Comparison of ENCODE assay signal across 8 cellular contexts in the genomic region with DNA sequence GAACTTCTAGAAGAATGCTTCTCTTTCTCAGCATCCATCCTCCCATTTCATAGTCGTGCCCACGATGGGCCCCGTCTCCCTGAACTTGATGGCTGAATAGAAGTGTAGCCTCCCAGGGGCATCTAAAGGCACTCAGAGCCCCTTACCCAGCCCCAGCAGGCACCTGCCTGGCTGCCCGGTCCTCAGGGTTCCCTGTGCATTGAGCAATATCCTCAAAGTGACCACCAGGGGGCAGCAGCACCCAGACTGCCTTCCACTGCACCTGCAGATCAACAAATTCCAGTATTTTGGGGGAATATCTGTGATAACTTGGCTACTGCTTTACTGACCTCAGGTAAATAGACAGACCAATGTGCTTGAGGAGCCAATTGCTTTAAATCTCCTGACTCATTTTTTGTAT.
DNase-seq lines count a peak whose midpoint lies in the region; ATAC-seq, FAIRE-seq and TF ChIP-seq lines count a peak whose summit lies in the region.
"Not testable (repeated sequence)": the region's sequence is repeated elsewhere in the genome, so short reads cannot be mapped to it uniquely, and the experiment has no call there.

No MANE protein-coding gene starts in this region.

- in situ Hi-C loops in IMR-90 (cut with MboI; ENCODE audit: low sequenced_read_pairs); HepG2 (cut with HindIII; ENCODE audit: extremely low pct_ligation_motif_present, low pct_unique_long_range_greater_than_20kb): not testable (repeated sequence)

- not testable (repeated sequence) for H3K27ac ChIP-seq in A549; IMR-90 (ENCODE audit: insufficient read depth, low read length); HepG2 (ENCODE audit: extremely low read length, insufficient read depth, low read length)

- not testable (repeated sequence) for H3K9me1 ChIP-seq in IMR-90 (ENCODE audit: insufficient read depth, low read length)

- H2AK5ac ChIP-seq in IMR-90 (ENCODE audit: low read depth, low read length): not testable (repeated sequence)

- not testable (repeated sequence) for H3K23ac ChIP-seq in IMR-90 (ENCODE audit: low read depth, low read length)

- TF ChIP-seq RAD21 in A549 (conservative IDR thresholded peaks at IDR 0.05 in 1 of 2, IDR thresholded peaks at IDR 0.05 in 1 of 2); IMR-90 (IDR thresholded peaks at IDR 0.05; ENCODE audit: low read length); HepG2 (CRISPR knock-in tag; IDR thresholded peaks at IDR 0.05): not testable (repeated sequence)

- H3K14ac ChIP-seq in IMR-90 (replicated peaks; ENCODE audit: low read depth, low read length): not testable (repeated sequence)

- H3K56ac ChIP-seq in IMR-90 (ENCODE audit: extremely low read depth, insufficient read depth, low read length): not testable (repeated sequence)

- TF ChIP-seq POLR2A in A549 (IDR thresholded peaks at IDR 0.05; ENCODE audit: low read length); IMR-90 (IDR thresholded peaks at IDR 0.05; ENCODE audit: low read depth, low read length); HepG2 (IDR thresholded peaks at IDR 0.05; ENCODE audit: insufficient read depth in 1 of 2, low read depth in 2 of 2, low read length in 2 of 2): not testable (repeated sequence)

- H3K36me3 Mint-ChIP-seq in T-helper 17 cell (ENCODE audit: low read depth); activated naive CD4-positive, alpha-beta T cell treated with anti-CD3 and anti-CD28 coated beads, Interleukin-2, amount 50 U/mL, for 72 hours; naive thymus-derived CD8-positive, alpha-beta T cell; stimulated activated naive B cell treated with anti-CD40 and anti-IgM and Interleukin-4, amounts not matched to agents 10 μg/mL and 1 μg/mL and 100 μg/mL, for 72 hours: not testable (repeated sequence)

- H2BK5ac ChIP-seq in IMR-90 (ENCODE audit: low read depth, low read length, poor library complexity, severe bottlenecking): not testable (repeated sequence)

- not testable (repeated sequence) for H3K4me2 ChIP-seq in A549; IMR-90 (ENCODE audit: low read depth, low read length); HepG2 (ENCODE audit: low read depth, low read length)

- H3K27me3 ChIP-seq in IMR-90 (ENCODE audit: control insufficient read depth, insufficient read depth, low read length); HepG2 (ENCODE audit: control insufficient read depth in 1 of 2, insufficient read depth in 2 of 2, low read length in 2 of 2): not testable (repeated sequence)

- H3K27ac Mint-ChIP-seq in T-helper 17 cell; activated naive CD4-positive, alpha-beta T cell treated with anti-CD3 and anti-CD28 coated beads, Interleukin-2, amount 50 U/mL, for 72 hours; naive thymus-derived CD8-positive, alpha-beta T cell; stimulated activated naive B cell treated with anti-CD40 and anti-IgM and Interleukin-4, amounts not matched to agents 10 μg/mL and 1 μg/mL and 100 μg/mL, for 72 hours: not testable (repeated sequence)

- H2BK15ac ChIP-seq in IMR-90 (ENCODE audit: low read depth, low read length): not testable (repeated sequence)

- H3K4me1 Mint-ChIP-seq in T-helper 17 cell; naive thymus-derived CD8-positive, alpha-beta T cell; stimulated activated naive B cell treated with anti-CD40 and anti-IgM and Interleukin-4, amounts not matched to agents 10 μg/mL and 1 μg/mL and 100 μg/mL, for 72 hours: not testable (repeated sequence)

- dilution Hi-C loops in IMR-90 (cut with HindIII; ENCODE audit: low sequenced_read_pairs, unreplicated experiment): not testable (repeated sequence)

- not testable (repeated sequence) for FAIRE-seq in A549 (lab: Jason Lieb, UNC); HepG2 (lab: Jason Lieb, UNC)

- not testable (repeated sequence) for TF ChIP-seq EP300 in A549 (IDR thresholded peaks at IDR 0.05); HepG2 (IDR thresholded peaks at IDR 0.05; ENCODE audit: low read depth in 2 of 2, low read length in 2 of 2); HepG2 (CRISPR knock-in tag; IDR thresholded peaks at IDR 0.05; ENCODE audit: borderline replicate concordance)

- not testable (repeated sequence) for H3K79me1 ChIP-seq in IMR-90 (ENCODE audit: low read depth in 1 of 2, low read length in 2 of 2)

- peak; percentile 64 to 74; a peak in 4 of 6 replicates for ATAC-seq in A549
- ATAC-seq in IMR-90 (ENCODE audit: low read depth): peak; percentile 59; the same call in 1 of the 2 replicates
- peak; percentile 62 for ATAC-seq in T-helper 17 cell
- ATAC-seq in activated naive CD4-positive, alpha-beta T cell treated with anti-CD3 and anti-CD28 coated beads, Interleukin-2, amount 50 U/mL, for 72 hours: peak; percentile 49 to 63
- peak; percentile 63 for ATAC-seq in esophagus mucosa
- peak; percentile 83 for ATAC-seq in HepG2
- ATAC-seq in naive thymus-derived CD8-positive, alpha-beta T cell: peak; percentile 51 to 66
- ATAC-seq in stimulated activated naive B cell treated with anti-CD40 and anti-IgM and Interleukin-4, amounts not matched to agents 10 μg/mL and 1 μg/mL and 100 μg/mL, for 72 hours (replicated peaks): peak; percentile 64 to 71

- H3K9ac ChIP-seq in IMR-90 (ENCODE audit: low read depth, low read length); HepG2 (ENCODE audit: insufficient read depth, low read depth, low read length): not testable (repeated sequence)

- H4K5ac ChIP-seq in IMR-90 (ENCODE audit: low read depth, low read length): not testable (repeated sequence)

- H3K4me3 Mint-ChIP-seq in T-helper 17 cell; naive thymus-derived CD8-positive, alpha-beta T cell; stimulated activated naive B cell treated with anti-CD40 and anti-IgM and Interleukin-4, amounts not matched to agents 10 μg/mL and 1 μg/mL and 100 μg/mL, for 72 hours: not testable (repeated sequence)

- intact Hi-C loops in IMR-90 (cut with micrococcal nuclease); HepG2 (cut with micrococcal nuclease; ENCODE audit: unreplicated experiment): not testable (repeated sequence)

- POLR2A ChIA-PET in A549 (lab: Yijun Ruan, JAX); IMR-90 (lab: Charles Lee; ENCODE audit: unreplicated experiment); HepG2 (lab: Yijun Ruan, JAX); naive thymus-derived CD8-positive, alpha-beta T cell (lab: Charles Lee): not testable (repeated sequence)

- CTCF ChIA-PET in A549 (lab: Yijun Ruan, JAX); IMR-90 (lab: Yijun Ruan, JAX); HepG2 (lab: Yijun Ruan, JAX; ENCODE audit: low intra/inter-chr PET ratio, low total read pairs): not testable (repeated sequence)

- H3K36me3 ChIP-seq in IMR-90 (ENCODE audit: control insufficient read depth, insufficient read depth, low read length); HepG2 (replicated peaks in 1 of 2; ENCODE audit: control insufficient read depth in 1 of 2, insufficient read depth in 2 of 2, low read length in 2 of 2): not testable (repeated sequence)

- H2BK120ac ChIP-seq in IMR-90 (ENCODE audit: low read depth, low read length): not testable (repeated sequence)

- H3K27me3 Mint-ChIP-seq in T-helper 17 cell; naive thymus-derived CD8-positive, alpha-beta T cell; stimulated activated naive B cell treated with anti-CD40 and anti-IgM and Interleukin-4, amounts not matched to agents 10 μg/mL and 1 μg/mL and 100 μg/mL, for 72 hours: not testable (repeated sequence)

- TF ChIP-seq CTCF in A549 (IDR thresholded peaks at IDR 0.05); IMR-90 (conservative IDR thresholded peaks at IDR 0.05; ENCODE audit: low read depth, low read length); HepG2 (CRISPR knock-in tag; IDR thresholded peaks at IDR 0.05): not testable (repeated sequence)

- H3K9me3 Mint-ChIP-seq in activated naive CD4-positive, alpha-beta T cell treated with anti-CD3 and anti-CD28 coated beads, Interleukin-2, amount 50 U/mL, for 72 hours; naive thymus-derived CD8-positive, alpha-beta T cell; stimulated activated naive B cell treated with anti-CD40 and anti-IgM and Interleukin-4, amounts not matched to agents 10 μg/mL and 1 μg/mL and 100 μg/mL, for 72 hours: not testable (repeated sequence)

- BruUV-seq in IMR-90 (replicated peaks; lab: Mats Ljungman, UMichigan); HepG2 (replicated peaks; lab: Mats Ljungman, UMichigan): not testable (repeated sequence)

- not testable (repeated sequence) for H3K9me3 ChIP-seq in A549; IMR-90 (ENCODE audit: control insufficient read depth, insufficient read depth, low read length); T-helper 17 cell (ENCODE audit: control insufficient read depth, low read length, poor library complexity, severe bottlenecking); HepG2 (ENCODE audit: low read length)

- not testable (repeated sequence) for H2AFZ ChIP-seq in IMR-90 (replicated peaks; ENCODE audit: low read length, poor library complexity); HepG2 (ENCODE audit: low read length)

- not testable (repeated sequence) for H4K8ac ChIP-seq in IMR-90 (ENCODE audit: low read depth in 2 of 2, low read length in 2 of 2)

- not testable (repeated sequence) for H2BK20ac ChIP-seq in IMR-90 (ENCODE audit: low read depth, low read length)

- not testable (repeated sequence) for H3K4me3 ChIP-seq in A549; IMR-90 (ENCODE audit: insufficient read depth, low read depth, low read length); HepG2 (replicated peaks in 1 of 3; ENCODE audit: insufficient read depth in 1 of 3, low read depth in 2 of 3, low read length in 3 of 3)

- not testable (repeated sequence) for H3K4ac ChIP-seq in IMR-90 (ENCODE audit: low read depth, low read length)

- H2AK9ac ChIP-seq in IMR-90 (replicated peaks; ENCODE audit: low read depth, low read length, poor library complexity): not testable (repeated sequence)

- H3K18ac ChIP-seq in IMR-90 (ENCODE audit: low read depth, low read length): not testable (repeated sequence)

- DNase-seq in A549 (ENCODE audit: low read depth in 1 of 2, low spot score in 1 of 2); IMR-90; T-helper 17 cell; activated naive CD4-positive, alpha-beta T cell treated with anti-CD3 and anti-CD28 coated beads, Interleukin-2, amount 50 U/mL, for 72 hours (ENCODE audit: low spot score in 2 of 2); HepG2 (ENCODE audit: low spot score); naive thymus-derived CD8-positive, alpha-beta T cell; stimulated activated naive B cell treated with anti-CD40 and anti-IgM and Interleukin-4, amounts not matched to agents 10 μg/mL and 1 μg/mL and 100 μg/mL, for 72 hours: not testable (repeated sequence)

- H3K79me2 ChIP-seq in HepG2 (ENCODE audit: insufficient read depth, low read length): not testable (repeated sequence)

- H3K4me1 ChIP-seq in A549; IMR-90 (ENCODE audit: control insufficient read depth, insufficient read depth, low read length); HepG2 (ENCODE audit: insufficient read depth, low read length): not testable (repeated sequence)

- H4K91ac ChIP-seq in IMR-90 (ENCODE audit: insufficient read depth, low read depth, low read length): not testable (repeated sequence)

- WGBS in A549 (ENCODE audit: missing lambda C conversion rate): no CpG with 5 or more reads among the region's 4 CpGs
- WGBS in IMR-90 (ENCODE audit: extremely low coverage in 2 of 2, insufficient read length in 1 of 2), 2 experiments: no CpG with 5 or more reads among the region's 4 CpGs
- no CpG with 5 or more reads among the region's 4 CpGs for WGBS in HepG2 (ENCODE audit: low lambda C conversion rate)

- H4K20me1 ChIP-seq in IMR-90 (ENCODE audit: insufficient read depth, low read length); HepG2 (ENCODE audit: insufficient read depth, low read length): not testable (repeated sequence)
